22 cellular contexts compared by ENCODE assay signal in genomic region chr17:13416748-13417363, GRCh38.
"Had no signal": no experiment of that assay in that cellular context is flagged by ENCODE, and none has a peak within 500 bp of the region (broad histone marks: within the 10 kb centered on the region; RNA-seq: fewer than 3 reads in every experiment).

No MANE protein-coding gene starts in this region.

- H3K36me3 Mint-ChIP-seq: activated CD8-positive, alpha-beta memory T cell treated with anti-CD3 and anti-CD28 coated beads, Interleukin-2, amount 10 ng/mL, durations not matched to agents 7 days and 5 days; activated naive CD4-positive, alpha-beta T cell treated with anti-CD3 and anti-CD28 coated beads, Interleukin-2, amount 50 U/mL, for 24 hours had no signal

- DNase-seq: activated CD4-positive, alpha-beta T cell treated with anti-CD3 and anti-CD28 coated beads for 4 hours; activated CD8-positive, alpha-beta memory T cell treated with anti-CD3 and anti-CD28 coated beads, Interleukin-2, amount 10 ng/mL, durations not matched to agents 7 days and 5 days; activated effector memory CD4-positive, alpha-beta T cell treated with Interleukin-2 at 50 U/mL for 16 hours; activated naive CD4-positive, alpha-beta T cell; activated T-cell treated with anti-CD3 and anti-CD28 coated beads, Interleukin-2, amount 50 U/mL, for 24 hours; aorta; Karpas-422; NCI-H146; NCI-H187 treated with DMSO at 0.1 percent for 48 hours; NCI-H2081 treated with DMSO at 0.1 percent for 48 hours; NCI-H446; NCI-H524; SW 1271 had no signal

- H3K4me1 Mint-ChIP-seq: activated CD8-positive, alpha-beta memory T cell treated with anti-CD3 and anti-CD28 coated beads, Interleukin-2, amount 10 ng/mL, durations not matched to agents 7 days and 5 days; activated naive CD4-positive, alpha-beta T cell treated with anti-CD3 and anti-CD28 coated beads, Interleukin-2, amount 50 U/mL, for 24 hours had no signal

- H3K36me3 ChIP-seq: Peyer's patch had no signal

- H3K9me3 Mint-ChIP-seq: activated T-cell treated with anti-CD3 and anti-CD28 coated beads, Interleukin-2, amount 50 U/mL, for 24 hours; T-helper 2 cell treated with Interferon-gamma antibody and Interleukin-4, amounts not matched to agents 5 μg/mL and 100 μg/mL, for 36 hours had no signal

- H3K9me3 ChIP-seq: body of pancreas, Peyer's patch had no signal

- H3K4me3 Mint-ChIP-seq: activated CD8-positive, alpha-beta memory T cell treated with anti-CD3 and anti-CD28 coated beads, Interleukin-2, amount 10 ng/mL, durations not matched to agents 7 days and 5 days; activated naive CD4-positive, alpha-beta T cell treated with anti-CD3 and anti-CD28 coated beads, Interleukin-2, amount 50 U/mL, for 24 hours; activated T-cell treated with anti-CD3 and anti-CD28 coated beads, Interleukin-2, amount 50 U/mL, for 24 hours; activated T-helper 1 cell treated with anti-CD3 and anti-CD28 coated beads, Interleukin-12 subunit alpha, Interleukin-12 subunit beta, Interleukin-2, Interleukin-4 antibody, amounts not matched to agents 30 ng/mL and 10 ng/mL and 1 ng/mL, durations not matched to agents 14 hours and 24 hours and 36 hours; T-helper 2 cell treated with Interferon-gamma antibody and Interleukin-4, amounts not matched to agents 5 μg/mL and 100 μg/mL, for 36 hours had no signal

- H3K27me3 ChIP-seq: body of pancreas, Peyer's patch had no signal

- H3K27ac ChIP-seq: body of pancreas, Peyer's patch, SK-N-MC had no signal

- H3K27me3 Mint-ChIP-seq: activated CD8-positive, alpha-beta memory T cell treated with anti-CD3 and anti-CD28 coated beads, Interleukin-2, amount 10 ng/mL, durations not matched to agents 7 days and 5 days had no signal

- H3K4me1 ChIP-seq: body of pancreas had no signal

- FAIRE-seq: bronchial epithelial cell had no signal

- ATAC-seq: activated CD4-positive, CD25-positive, alpha-beta regulatory T cell treated with anti-CD3 and anti-CD28 coated beads, Interleukin-2, amount 50 U/mL, for 24 hours; activated CD8-positive, alpha-beta memory T cell treated with anti-CD3 and anti-CD28 coated beads, Interleukin-2, amount 10 ng/mL, durations not matched to agents 7 days and 5 days had no signal

- H3K4me3 ChIP-seq: body of pancreas, K562, Peyer's patch, SK-N-MC had no signal

- H3K27ac Mint-ChIP-seq: activated CD8-positive, alpha-beta memory T cell treated with anti-CD3 and anti-CD28 coated beads, Interleukin-2, amount 10 ng/mL, durations not matched to agents 7 days and 5 days; activated naive CD4-positive, alpha-beta T cell treated with anti-CD3 and anti-CD28 coated beads, Interleukin-2, amount 50 U/mL, for 24 hours; activated T-cell treated with anti-CD3 and anti-CD28 coated beads, Interleukin-2, amount 50 U/mL, for 24 hours; activated T-helper 1 cell treated with anti-CD3 and anti-CD28 coated beads, Interleukin-12 subunit alpha, Interleukin-12 subunit beta, Interleukin-2, Interleukin-4 antibody, amounts not matched to agents 30 ng/mL and 10 ng/mL and 1 ng/mL, durations not matched to agents 14 hours and 24 hours and 36 hours; T-helper 2 cell treated with Interferon-gamma antibody and Interleukin-4, amounts not matched to agents 5 μg/mL and 100 μg/mL, for 36 hours had no signal
